ENCODE assay signal across 9 cellular contexts in the genomic region with DNA sequence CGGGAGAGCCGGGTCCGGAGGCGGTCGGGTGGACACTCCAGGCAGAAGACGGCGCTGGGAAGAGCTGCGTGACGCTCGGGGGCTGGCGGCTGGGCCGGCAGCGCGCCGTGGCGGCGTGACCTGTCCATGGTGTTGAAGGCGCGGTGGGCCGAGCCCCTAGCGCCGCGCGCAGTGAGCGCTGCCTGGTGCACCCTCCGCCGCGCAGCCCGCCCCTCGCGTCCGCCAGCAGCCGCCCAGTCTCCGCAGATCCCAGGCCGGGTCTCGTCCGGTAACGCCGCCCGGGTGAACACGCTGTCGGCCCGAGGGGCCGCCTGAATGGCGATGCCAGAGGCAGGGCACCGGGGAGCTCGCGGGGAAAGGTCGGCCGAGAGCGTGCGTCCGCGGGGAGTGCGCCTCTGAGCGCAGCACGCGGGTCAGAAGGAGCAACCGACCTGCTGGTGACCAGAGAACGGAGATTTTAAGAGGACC. TPM values are rescaled to one million over a fixed set of nuclear protein-coding genes. Genes with fewer than 3 reads are reported as not detected.
DNase-seq lines count a peak whose midpoint lies in the region; ATAC-seq and TF ChIP-seq lines count a peak whose summit lies in the region.
"Had no signal": no experiment of that assay in that cellular context is flagged by ENCODE, and none has a peak within 500 bp of the region (broad histone marks: within the 10 kb centered on the region; RNA-seq: fewer than 3 reads in every experiment).

No MANE protein-coding gene starts in this region.

- H3K9ac ChIP-seq in BLaER1 treated with 17β-estradiol and CSF1 and Interleukin-3, amounts not matched to agents 10 nM and 100 nM: peak overlapping the region in 5 of 11 experiments; percentile 16 to 52 (median 38); a peak in 3 of 22 replicates

- no peak for TF ChIP-seq CTCF in nephron (IDR thresholded peaks at IDR 0.05; ENCODE audit: unreplicated experiment in 3 of 3)

- no peak overlapping the region for H3K27ac Mint-ChIP-seq in activated CD8-positive, alpha-beta T cell treated with anti-CD3 and anti-CD28 coated beads, Interleukin-2, amount 10 ng/mL, durations not matched to agents 7 days and 5 days
- no peak overlapping the region for H3K27ac Mint-ChIP-seq in nephron

- H3K9me3 Mint-ChIP-seq in activated CD8-positive, alpha-beta T cell treated with anti-CD3 and anti-CD28 coated beads, Interleukin-2, amount 10 ng/mL, durations not matched to agents 7 days and 5 days (ENCODE audit: insufficient read depth): no peaks in the 10 kb centered on the region
- H3K9me3 Mint-ChIP-seq in nephron: no peaks in the 10 kb centered on the region

- peaks cover 69 to 89% (median 74%) of the 10 kb centered on the region in 11 experiments for H3K27me3 ChIP-seq in BLaER1 treated with 17β-estradiol and CSF1 and Interleukin-3, amounts not matched to agents 10 nM and 100 nM

- ATAC-seq in HG02759 (IDR thresholded peaks at IDR 0.05; ENCODE audit: unreplicated experiment) (peak; percentile 37), HG03571 (IDR thresholded peaks at IDR 0.05; ENCODE audit: unreplicated experiment) (no peak)
- peak; percentile 68 for ATAC-seq in activated CD8-positive, alpha-beta T cell treated with anti-CD3 and anti-CD28 coated beads, Interleukin-2, amount 10 ng/mL, durations not matched to agents 7 days and 5 days

- H3K27me3 Mint-ChIP-seq in activated CD8-positive, alpha-beta T cell treated with anti-CD3 and anti-CD28 coated beads, Interleukin-2, amount 10 ng/mL, durations not matched to agents 7 days and 5 days (ENCODE audit: low read depth): peaks cover 45% of the 10 kb centered on the region
- H3K27me3 Mint-ChIP-seq in nephron (ENCODE audit: low read depth): peaks cover 55% of the 10 kb centered on the region

- CTCF ChIA-PET in activated CD8-positive, alpha-beta T cell treated with anti-CD3 and anti-CD28 coated beads, Interleukin-2, amount 10 ng/mL, durations not matched to agents 7 days and 5 days (lab: Charles Lee): interaction anchor here (1.3 to 1.8 kb wide), 2 partner anchors 59 to 262 kb away, joined by 4 to 5 read pairs; partner anchors contain the start of gene MRPS33

- H3K36me3 ChIP-seq in BLaER1 treated with 17β-estradiol and CSF1 and Interleukin-3, amounts not matched to agents 10 nM and 100 nM: no peaks in the 10 kb centered on the region

- peak overlapping the region; percentile 71 for H3K4me3 Mint-ChIP-seq in activated CD8-positive, alpha-beta T cell treated with anti-CD3 and anti-CD28 coated beads, Interleukin-2, amount 10 ng/mL, durations not matched to agents 7 days and 5 days
- peak overlapping the region; percentile 76 to 83 (median 76) for H3K4me3 Mint-ChIP-seq in nephron

- no peak overlapping the region for H3K27ac ChIP-seq in BLaER1 treated with 17β-estradiol and CSF1 and Interleukin-3, amounts not matched to agents 10 nM and 100 nM
- H3K27ac ChIP-seq: HL-60 had no signal

- H3K36me3 Mint-ChIP-seq in activated CD8-positive, alpha-beta T cell treated with anti-CD3 and anti-CD28 coated beads, Interleukin-2, amount 10 ng/mL, durations not matched to agents 7 days and 5 days (ENCODE audit: low read depth): no peaks in the 10 kb centered on the region
- H3K36me3 Mint-ChIP-seq in nephron (ENCODE audit: low read depth): no peaks in the 10 kb centered on the region

- H3K4me1 ChIP-seq in BLaER1 treated with 17β-estradiol and CSF1 and Interleukin-3, amounts not matched to agents 10 nM and 100 nM: peaks cover 18 to 37% (median 34%) of the 10 kb centered on the region in 10 experiments

- peak overlapping the region; percentile 80 to 98 (median 96) for H3K4me2 ChIP-seq in BLaER1 treated with 17β-estradiol and CSF1 and Interleukin-3, amounts not matched to agents 10 nM and 100 nM

- peak overlapping the region; percentile 52 to 70 (median 61) for H3K4me3 ChIP-seq in BLaER1 treated with 17β-estradiol and CSF1 and Interleukin-3, amounts not matched to agents 10 nM and 100 nM

- H3K4me1 Mint-ChIP-seq in activated CD8-positive, alpha-beta T cell treated with anti-CD3 and anti-CD28 coated beads, Interleukin-2, amount 10 ng/mL, durations not matched to agents 7 days and 5 days (ENCODE audit: low read depth): peaks cover 22% of the 10 kb centered on the region
- H3K4me1 Mint-ChIP-seq in nephron: peaks cover 10% of the 10 kb centered on the region

- peak; percentile 29 for DNase-seq in activated CD8-positive, alpha-beta T cell treated with anti-CD3 and anti-CD28 coated beads, Interleukin-2, amount 10 ng/mL, durations not matched to agents 7 days and 5 days
- DNase-seq in fibroblast of peridontal ligament (ENCODE audit: extremely low read depth) (peak; percentile 11), DMS153 (lab: John Stamatoyannopoulos, UW) (no peak), NCI-H510A treated with DMSO at 0.1 percent for 48 hours (lab: John Stamatoyannopoulos, UW) (no peak)

- POLR2A ChIA-PET in activated CD8-positive, alpha-beta T cell treated with anti-CD3 and anti-CD28 coated beads, Interleukin-2, amount 10 ng/mL, durations not matched to agents 7 days and 5 days (lab: Charles Lee): interaction anchor here (0.6 kb wide), 1 partner anchor 352 kb away, joined by 3 read pairs; no protein-coding TSS in a partner anchor

- H3K9me3 ChIP-seq in BLaER1 treated with 17β-estradiol and CSF1 and Interleukin-3, amounts not matched to agents 10 nM and 100 nM (replicated peaks in 1 of 11): no peaks in the 10 kb centered on the region

- peaks cover 0 to 34% (median 13%) of the 10 kb centered on the region in 11 experiments; a peak in 13 of 22 replicates for H4K20me1 ChIP-seq in BLaER1 treated with 17β-estradiol and CSF1 and Interleukin-3, amounts not matched to agents 10 nM and 100 nM

RNA-seq across cellular contexts. Expression of gene TMEM178B, which starts 0.7 kb away (rescaled TPM):
- under 1 TPM; 0.05 to 0.10 TPM for total RNA-seq in activated CD8-positive, alpha-beta T cell treated with anti-CD3 and anti-CD28 coated beads, Interleukin-2, amount 10 ng/mL, durations not matched to agents 7 days and 5 days

RNA-seq across cellular contexts. Expression of gene MRPS33, which starts 58.5 kb away (rescaled TPM):
- total RNA-seq in activated CD8-positive, alpha-beta T cell treated with anti-CD3 and anti-CD28 coated beads, Interleukin-2, amount 10 ng/mL, durations not matched to agents 7 days and 5 days: 10 to 100 TPM; 58.1 to 62.9 TPM

Comparison
In these comparisons a context has a peak if more than half of its experiments do, and no peak if none do; other contexts are left out.
1. DNase-seq: peak in activated CD8-positive, alpha-beta T cell treated with anti-CD3 and anti-CD28 coated beads, Interleukin-2, amount 10 ng/mL, durations not matched to agents 7 days and 5 days (single experiment) and fibroblast of peridontal ligament (single experiment); none in DMS153 (single experiment) and NCI-H510A treated with DMSO at 0.1 percent for 48 hours (single experiment).